7 cellular contexts compared by ENCODE assay signal in the genomic region with DNA sequence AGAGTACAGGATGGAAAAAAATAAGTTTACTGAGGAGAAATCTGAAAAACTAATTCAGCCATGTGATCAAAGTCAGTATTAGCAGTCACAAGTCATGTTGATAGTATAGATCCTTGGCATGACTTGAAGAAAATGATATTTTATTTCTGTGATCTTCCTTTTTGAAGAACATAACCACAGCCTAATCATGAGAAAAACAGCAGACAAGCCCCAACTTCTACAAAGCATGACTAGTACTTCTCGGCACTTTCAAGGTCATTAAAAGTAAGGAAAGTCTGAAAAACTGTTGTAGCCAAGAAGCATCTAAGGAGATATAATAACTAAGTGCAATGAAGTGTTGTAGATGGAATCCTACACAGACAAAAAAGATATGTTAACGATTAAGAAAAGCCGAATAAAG.
"Had no signal": no experiment of that assay in that cellular context is flagged by ENCODE, and none has a peak within 500 bp of the region (broad histone marks: within the 10 kb centered on the region; RNA-seq: fewer than 3 reads in every experiment).

No MANE protein-coding gene starts in this region.

- FAIRE-seq: H1, H54, HepG2 had no signal

- H3K27ac ChIP-seq: HL-60 had no signal

- H3K4me3 ChIP-seq: GM23338 had no signal

- ATAC-seq: GM23338, HepG2 had no signal

- DNase-seq: H9, HCEC 1CT had no signal
